23 cellular contexts compared by ENCODE assay signal in the genomic region with DNA sequence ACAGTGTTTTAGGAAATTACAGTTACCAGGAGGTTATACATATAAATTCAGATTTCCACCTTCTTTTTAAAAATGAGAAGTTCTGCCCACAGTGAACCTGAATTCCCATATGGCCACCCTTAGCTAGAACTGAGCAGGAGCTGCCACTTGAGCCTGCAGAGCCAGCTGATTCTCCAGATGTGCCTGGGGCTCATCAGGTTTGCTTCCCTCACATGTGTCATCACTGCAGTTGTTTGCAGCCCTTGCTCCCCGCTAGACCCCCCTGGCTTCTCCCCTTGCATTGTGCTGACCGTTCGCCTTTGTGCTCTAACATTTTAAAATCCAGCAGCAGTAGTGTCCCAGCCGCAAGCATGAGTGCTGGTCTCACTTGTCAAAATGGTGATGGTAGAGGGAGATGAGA.
DNase-seq lines count a peak whose midpoint lies in the region; TF ChIP-seq lines count a peak whose summit lies in the region.
"Had no signal": no experiment of that assay in that cellular context is flagged by ENCODE, and none has a peak within 500 bp of the region (broad histone marks: within the 10 kb centered on the region; RNA-seq: fewer than 3 reads in every experiment).

No MANE protein-coding gene starts in this region.

- POLR2A ChIA-PET in Caco-2 (lab: Charles Lee) = interaction anchor here (0.5 kb wide), 1 partner anchor 129 kb away, joined by 8 read pairs; no protein-coding TSS in a partner anchor

- peaks cover 19% of the 10 kb centered on the region for H3K4me1 ChIP-seq in Caco-2

- in situ Hi-C loops in brain microvascular endothelial cell (cut with HindIII; ENCODE audit: low pct_ligation_motif_present, low sequenced_read_pairs) = no loop called here

- no peaks in the 10 kb centered on the region for H3K9me3 Mint-ChIP-seq in Caco-2 (ENCODE audit: unreplicated experiment)
- no peaks in the 10 kb centered on the region for H3K9me3 Mint-ChIP-seq in osteocyte (ENCODE audit: unreplicated experiment)
- H3K9me3 Mint-ChIP-seq: activated CD8-positive, alpha-beta T cell treated with anti-CD3 and anti-CD28 coated beads for 36 hours; activated T-cell treated with anti-CD3 and anti-CD28 coated beads, Interleukin-2, amount 50 U/mL, for 4 hours; stimulated activated effector memory CD8-positive, alpha-beta T cell treated with anti-CD3 and anti-CD28 coated beads, Interleukin-12 subunit alpha, Interleukin-12 subunit beta, amount 100 ng/mL, for 72 hours had no signal

- no TSS peak for BruUV-seq in Caco-2 (replicated peaks; lab: Mats Ljungman, UMichigan)

- peak overlapping the region; percentile 85 for H3K27ac ChIP-seq in brain microvascular endothelial cell
- H3K27ac ChIP-seq: colonic mucosa had no signal

- CTCF ChIA-PET in Caco-2 (lab: Charles Lee) = no interaction called here

- H3K4me3 Mint-ChIP-seq in Caco-2 (ENCODE audit: unreplicated experiment) (no peak overlapping the region), osteocyte (ENCODE audit: unreplicated experiment) (peak overlapping the region; percentile 17)
- H3K4me3 Mint-ChIP-seq: activated CD8-positive, alpha-beta T cell treated with anti-CD3 and anti-CD28 coated beads for 36 hours; activated naive CD8-positive, alpha-beta T cell; activated T-cell treated with anti-CD3 and anti-CD28 coated beads, Interleukin-2, amount 50 U/mL, for 4 hours; B cell; neural crest cell; stimulated activated effector memory CD8-positive, alpha-beta T cell treated with anti-CD3 and anti-CD28 coated beads, Interleukin-12 subunit alpha, Interleukin-12 subunit beta, amount 100 ng/mL, for 72 hours had no signal

- no peak overlapping the region for H3K4me3 ChIP-seq in Caco-2 (ENCODE audit: low read depth, low read length)
- H3K4me3 ChIP-seq in brain microvascular endothelial cell (ENCODE audit: low read depth, low read length) = no peak overlapping the region
- H3K4me3 ChIP-seq: colonic mucosa, SJSA1 had no signal

- TF ChIP-seq CTCF in Caco-2 (IDR thresholded peaks at IDR 0.05; ENCODE audit: insufficient read depth in 1 of 2, low read depth in 1 of 2, low read length in 1 of 2, severe bottlenecking in 1 of 2, unreplicated experiment in 1 of 2) (no peak), brain microvascular endothelial cell (IDR thresholded peaks at IDR 0.05; ENCODE audit: low read depth, low read length, missing control alignments) (no peak), osteocyte (IDR thresholded peaks at IDR 0.05) (no peak)

- intact Hi-C loops in Caco-2 (cut with micrococcal nuclease; ENCODE audit: unreplicated experiment) = loop anchor here (10.0 kb wide), 1 partner anchor 201 kb away; no protein-coding TSS in a partner anchor

- H3K27me3 Mint-ChIP-seq in Caco-2 (ENCODE audit: insufficient read depth, unreplicated experiment) = no peaks in the 10 kb centered on the region
- no peaks in the 10 kb centered on the region for H3K27me3 Mint-ChIP-seq in osteocyte (ENCODE audit: unreplicated experiment)
- H3K27me3 Mint-ChIP-seq: activated CD8-positive, alpha-beta T cell treated with anti-CD3 and anti-CD28 coated beads for 36 hours; activated naive CD8-positive, alpha-beta T cell; B cell had no signal

- H3K36me3 Mint-ChIP-seq in Caco-2 (ENCODE audit: insufficient read depth, unreplicated experiment) (peaks cover 22% of the 10 kb centered on the region), osteocyte (ENCODE audit: unreplicated experiment) (peaks cover 4% of the 10 kb centered on the region)
- H3K36me3 Mint-ChIP-seq: activated naive CD8-positive, alpha-beta T cell; stimulated activated effector memory CD8-positive, alpha-beta T cell treated with anti-CD3 and anti-CD28 coated beads, Interleukin-12 subunit alpha, Interleukin-12 subunit beta, amount 100 ng/mL, for 72 hours had no signal

- H3K9me3 ChIP-seq in Caco-2 = no peaks in the 10 kb centered on the region
- H3K9me3 ChIP-seq: colonic mucosa, SJSA1 had no signal

- H3K4me1 Mint-ChIP-seq in Caco-2 (ENCODE audit: low read depth, unreplicated experiment) (peaks cover 26% of the 10 kb centered on the region), osteocyte (ENCODE audit: unreplicated experiment) (peaks cover 49% of the 10 kb centered on the region)

- H3K27ac Mint-ChIP-seq in Caco-2 (ENCODE audit: unreplicated experiment) (peak overlapping the region; percentile 11), osteocyte (ENCODE audit: unreplicated experiment) (peak overlapping the region; percentile 74)
- H3K27ac Mint-ChIP-seq: B cell; stimulated activated effector memory CD8-positive, alpha-beta T cell treated with anti-CD3 and anti-CD28 coated beads, Interleukin-12 subunit alpha, Interleukin-12 subunit beta, amount 100 ng/mL, for 72 hours had no signal

- DNase-seq in Caco-2 (no peak), M059J (ENCODE audit: low read depth) (peak; percentile 31), brain microvascular endothelial cell (no peak), osteocyte (ENCODE audit: extremely low spot score, unreplicated experiment) (no peak), NCI-H2227 (lab: John Stamatoyannopoulos, UW; ENCODE audit: unreplicated experiment) (no peak)
- no peak for DNase-seq in stimulated activated CD4-positive, alpha-beta T cell treated with anti-CD3 and anti-CD28 coated beads, Interleukin-2, amount 100 ng/mL, for 48 hours
- no peak for DNase-seq in stimulated activated CD4-positive, alpha-beta T cell treated with anti-CD3 and anti-CD28 coated beads, Interleukin-4, amount 100 ng/mL, for 24 hours
- DNase-seq: activated CD8-positive, alpha-beta T cell treated with anti-CD3 and anti-CD28 coated beads for 36 hours; activated T-cell treated with anti-CD3 and anti-CD28 coated beads, Interleukin-2, amount 50 U/mL, for 4 hours; colonic mucosa; GDM1; GOT3; Kasumi-1; NCI-H1105; NCI-H2107; NCI-H526 treated with DMSO at 0.1 percent for 48 hours; stimulated activated CD4-positive, alpha-beta T cell treated with anti-CD3 and anti-CD28 coated beads, Interleukin-15, amount 100 ng/mL, for 24 hours; T1000 had no signal

- no peaks in the 10 kb centered on the region for H3K36me3 ChIP-seq in Caco-2 (ENCODE audit: control insufficient read depth, insufficient read depth, low read length)
- no peaks in the 10 kb centered on the region for H3K36me3 ChIP-seq in brain microvascular endothelial cell (replicated peaks)
- H3K36me3 ChIP-seq: colonic mucosa, SJSA1 had no signal

- H3K27me3 ChIP-seq in Caco-2 (replicated peaks; ENCODE audit: control insufficient read depth, insufficient read depth, low read length) = no peaks in the 10 kb centered on the region
- H3K27me3 ChIP-seq in brain microvascular endothelial cell (replicated peaks) = no peaks in the 10 kb centered on the region
- H3K27me3 ChIP-seq: colonic mucosa, SJSA1 had no signal
